Comparison of ENCODE assay signal across 13 cellular contexts in genomic region chr14:71398450-71398849, GRCh38.
A peak's percentile ranks its signal among the peaks of the same experiment; 100 is the strongest.
DNase-seq lines count a peak whose midpoint lies in the region; ATAC-seq and TF ChIP-seq lines count a peak whose summit lies in the region.
"Had no signal": no experiment of that assay in that cellular context is flagged by ENCODE, and none has a peak within 500 bp of the region (broad histone marks: within the 10 kb centered on the region; RNA-seq: fewer than 3 reads in every experiment).

No MANE protein-coding gene starts in this region.

- H3K36me3 ChIP-seq in spleen (no peaks in the 10 kb centered on the region), gastroesophageal sphincter (no peaks in the 10 kb centered on the region)
- H3K36me3 ChIP-seq: gastrocnemius medialis had no signal

- H3K27ac Mint-ChIP-seq in T-helper 1 cell treated with Interleukin-12 subunit alpha and Interleukin-12 subunit beta and Interleukin-4 antibody, amounts not matched to agents 30 μg/mL and 1 μg/mL, for 36 hours, result peak overlapping the region; percentile 91

- H3K9me3 ChIP-seq in spleen (no peaks in the 10 kb centered on the region), gastroesophageal sphincter (no peaks in the 10 kb centered on the region)
- H3K9me3 ChIP-seq: gastrocnemius medialis had no signal

- H3K36me3 Mint-ChIP-seq in T-helper 1 cell treated with Interleukin-12 subunit alpha and Interleukin-12 subunit beta and Interleukin-4 antibody, amounts not matched to agents 30 μg/mL and 1 μg/mL, for 36 hours (ENCODE audit: low read depth), result peaks cover 5% of the 10 kb centered on the region

- no peaks in the 10 kb centered on the region for H3K27me3 Mint-ChIP-seq in T-helper 1 cell treated with Interleukin-12 subunit alpha and Interleukin-12 subunit beta and Interleukin-4 antibody, amounts not matched to agents 30 μg/mL and 1 μg/mL, for 36 hours (ENCODE audit: low read depth)

- H3K27ac ChIP-seq in spleen (peak overlapping the region; percentile 81 to 95 (median 89)), gastroesophageal sphincter (no peak overlapping the region)
- H3K27ac ChIP-seq: gastrocnemius medialis had no signal

- DNase-seq in spleen, result no peak
- no peak for DNase-seq in 8988T
- DNase-seq: activated T-cell treated with anti-CD3 and anti-CD28 coated beads for 4 hours, DMS79, gastrocnemius medialis, NCI-H1105, NCI-H82 had no signal

- H3K4me1 ChIP-seq in spleen, result peaks cover 20 to 92% (median 42%) of the 10 kb centered on the region in 6 donors
- peaks cover 0 to 14% (median 0%) of the 10 kb centered on the region in 3 donors for H3K4me1 ChIP-seq in gastroesophageal sphincter
- H3K4me1 ChIP-seq: gastrocnemius medialis had no signal

- ATAC-seq in GM19035 (IDR thresholded peaks at IDR 0.05; ENCODE audit: unreplicated experiment), result peak; percentile 3
- ATAC-seq in HG02870 (IDR thresholded peaks at IDR 0.05; ENCODE audit: unreplicated experiment), result peak; percentile 14
- no peak for ATAC-seq in HG03442 (IDR thresholded peaks at IDR 0.05; ENCODE audit: unreplicated experiment)
- ATAC-seq in gastroesophageal sphincter, result no peak

- no peaks in the 10 kb centered on the region for H3K27me3 ChIP-seq in spleen (replicated peaks in 1 of 7)
- H3K27me3 ChIP-seq in gastroesophageal sphincter, result no peaks in the 10 kb centered on the region
- H3K27me3 ChIP-seq: gastrocnemius medialis had no signal

- TF ChIP-seq POLR2A in spleen (IDR thresholded peaks at IDR 0.05) (no peak), gastroesophageal sphincter (IDR thresholded peaks at IDR 0.05) (no peak)

- H3K4me1 Mint-ChIP-seq in T-helper 1 cell treated with Interleukin-12 subunit alpha and Interleukin-12 subunit beta and Interleukin-4 antibody, amounts not matched to agents 30 μg/mL and 1 μg/mL, for 36 hours (ENCODE audit: low read depth), result peaks cover 41% of the 10 kb centered on the region

- intact Hi-C loops in spleen (cut with DNase I; ENCODE audit: low total_unique reads), result no loop called here

- H3K4me3 ChIP-seq in spleen (peak overlapping the region in 1 of 8 donors; percentile 55), gastroesophageal sphincter (no peak overlapping the region)
- H3K4me3 ChIP-seq: gastrocnemius medialis, lung had no signal

- no peak for TF ChIP-seq CTCF in spleen (IDR thresholded peaks at IDR 0.05 in 8 of 11, conservative IDR thresholded peaks at IDR 0.05 in 3 of 11)
- no peak for TF ChIP-seq CTCF in gastroesophageal sphincter (IDR thresholded peaks at IDR 0.05)

- no peak overlapping the region for H3K4me3 Mint-ChIP-seq in T-helper 1 cell treated with Interleukin-12 subunit alpha and Interleukin-12 subunit beta and Interleukin-4 antibody, amounts not matched to agents 30 μg/mL and 1 μg/mL, for 36 hours

- no peaks in the 10 kb centered on the region for H3K9me3 Mint-ChIP-seq in T-helper 1 cell treated with Interleukin-12 subunit alpha and Interleukin-12 subunit beta and Interleukin-4 antibody, amounts not matched to agents 30 μg/mL and 1 μg/mL, for 36 hours

- 71 to 95% (median 88%) methylated on average over 3 of the region's 3 CpGs for WGBS in spleen, 5 donors
- 93% methylated on average over 3 of the region's 3 CpGs for WGBS in gastroesophageal sphincter (ENCODE audit: low coverage in 1 of 2), 2 donors

- no peak for TF ChIP-seq EP300 in gastroesophageal sphincter (IDR thresholded peaks at IDR 0.05)

Comparison
In these comparisons a context has a peak if more than half of its experiments do, and no peak if none do; other contexts are left out.
1. ATAC-seq: peak in GM19035 (single experiment) and HG02870 (single experiment); none in HG03442 (single experiment) and gastroesophageal sphincter (single experiment).
2. H3K27ac ChIP-seq: peak in spleen (8 of 8); none in gastroesophageal sphincter (0 of 4).